Comparison of ENCODE assay signal across 23 cellular contexts in genomic region chr4:22090655-22091350, GRCh38.
DNase-seq lines count a peak whose midpoint lies in the region; ATAC-seq and TF ChIP-seq lines count a peak whose summit lies in the region.
"Had no signal": no experiment of that assay in that cellular context is flagged by ENCODE, and none has a peak within 500 bp of the region (broad histone marks: within the 10 kb centered on the region; RNA-seq: fewer than 3 reads in every experiment).

No MANE protein-coding gene starts in this region.

- H3K4me3 ChIP-seq in RWPE2 (ENCODE audit: severe bottlenecking) (no peak overlapping the region), neural cell (ENCODE audit: low read length) (no peak overlapping the region)
- H3K4me3 ChIP-seq: spleen, stomach, transverse colon had no signal

- H3K9ac ChIP-seq in neural cell (ENCODE audit: low read length), result peak overlapping the region; percentile 4

- H3F3A ChIP-seq in neural cell (ENCODE audit: insufficient read depth, low read length, poor library complexity, severe bottlenecking), result no peaks in the 10 kb centered on the region

- peak overlapping the region; percentile 38 for H2AFZ ChIP-seq in neural cell (ENCODE audit: low read depth, low read length)

- H3K79me2 ChIP-seq in neural cell (replicated peaks; ENCODE audit: insufficient read depth, low read length), result no peaks in the 10 kb centered on the region

- no peak for TF ChIP-seq RAD21 in neural cell (conservative IDR thresholded peaks at IDR 0.05)

- ATAC-seq in RWPE2 (ENCODE audit: low read depth) (peak; percentile 57; the same call in 2 of the 3 replicates), left lobe of liver (no peak)
- ATAC-seq: activated T-cell treated with anti-CD3 and anti-CD28 coated beads, Interleukin-2, amount 50 U/mL, for 72 hours; CD8-positive, alpha-beta T cell; left colon had no signal

- peaks cover 5% of the 10 kb centered on the region for H3K4me1 ChIP-seq in RWPE2 (ENCODE audit: insufficient read depth, poor library complexity, severe bottlenecking)
- H3K4me1 ChIP-seq: spleen, stomach, transverse colon had no signal

- no peaks in the 10 kb centered on the region for H3K9me3 ChIP-seq in RWPE2 (ENCODE audit: severe bottlenecking)
- no peaks in the 10 kb centered on the region for H3K9me3 ChIP-seq in neural cell (ENCODE audit: low read length)

- no peak overlapping the region for H3K4me2 ChIP-seq in neural cell (ENCODE audit: low read length)

- no peak for TF ChIP-seq CTCF in RWPE2 (IDR thresholded peaks at IDR 0.05; ENCODE audit: poor library complexity, severe bottlenecking)
- no peak for TF ChIP-seq CTCF in neural cell (IDR thresholded peaks at IDR 0.05; ENCODE audit: poor library complexity, severe bottlenecking)

- no peaks in the 10 kb centered on the region for H3K27me3 ChIP-seq in RWPE2 (ENCODE audit: insufficient read depth, poor library complexity, severe bottlenecking)
- H3K27me3 ChIP-seq in neural cell (ENCODE audit: insufficient read depth, low read depth, low read length), result no peaks in the 10 kb centered on the region
- H3K27me3 ChIP-seq: spleen, stomach, transverse colon had no signal

- no peaks in the 10 kb centered on the region for H3K9me2 ChIP-seq in neural cell (ENCODE audit: insufficient read depth, low read length)

- peak; percentile 13 for TF ChIP-seq EP300 in neural cell (conservative IDR thresholded peaks at IDR 0.05; ENCODE audit: poor library complexity, severe bottlenecking)

- no peaks in the 10 kb centered on the region for H3K36me3 ChIP-seq in RWPE2 (ENCODE audit: low read depth)
- no peaks in the 10 kb centered on the region for H3K36me3 ChIP-seq in neural cell (ENCODE audit: insufficient read depth, low read length)
- H3K36me3 ChIP-seq: spleen, stomach, transverse colon had no signal

- H4K20me1 ChIP-seq in neural cell (ENCODE audit: insufficient read depth), result no peaks in the 10 kb centered on the region

- DNase-seq in GM03348 (ENCODE audit: low spot score), result peak; percentile 15
- DNase-seq in RWPE2 (ENCODE audit: low spot score), result no peak
- DNase-seq in fibroblast of gingiva (ENCODE audit: low read depth), result peak; percentile 6
- no peak for DNase-seq in T-helper 2 cell
- no peak for DNase-seq in activated CD4-positive, alpha-beta T cell treated with anti-CD3 and anti-CD28 coated beads, Interleukin-2, amount 50 U/mL, for 1 hour
- DNase-seq in left lobe of liver (ENCODE audit: low spot score), result no peak
- DNase-seq: activated T-cell treated with anti-CD3 and anti-CD28 coated beads, Interleukin-2, amount 50 U/mL, for 72 hours; CD8-positive, alpha-beta T cell; dermis blood vessel endothelial cell; DND-41; head of caudate nucleus; Kasumi-1; left colon; NCI-H1105 treated with DMSO at 0.1 percent for 48 hours; NCI-H2081; NCI-H510A; nucleus accumbens; spleen; stimulated activated CD4-positive, alpha-beta T cell treated with anti-CD3 and anti-CD28 coated beads, Interleukin-4, amount 100 ng/mL, for 24 hours; stomach; SW 1271; transverse colon had no signal

- H3K27ac ChIP-seq in RWPE2 (ENCODE audit: poor library complexity, severe bottlenecking) (no peak overlapping the region), neural cell (ENCODE audit: low read length) (peak overlapping the region; percentile 58)
- H3K27ac ChIP-seq: spleen, stomach, transverse colon had no signal

TF ChIP-seq in neural cell, 6 proteins besides CTCF, POLR2A, EP300 and RAD21:
- TF ChIP-seq TAF1 (IDR thresholded peaks at IDR 0.05; ENCODE audit: low read depth) (peak; percentile 29), REST (IDR thresholded peaks at IDR 0.05; ENCODE audit: borderline replicate concordance) (no peak), SMC3 (conservative IDR thresholded peaks at IDR 0.05; ENCODE audit: poor library complexity) (no peak), MXI1 (conservative IDR thresholded peaks at IDR 0.05; ENCODE audit: poor library complexity, severe bottlenecking) (no peak), EZH2 (IDR thresholded peaks at IDR 0.05; ENCODE audit: borderline replicate concordance, insufficient read depth, low read length, poor library complexity, severe bottlenecking) (no peak), POLR2AphosphoS5 (IDR thresholded peaks at IDR 0.05) (peak; percentile 15)
TF ChIP-seq in neural cell: peak in this region for 2.

Comparison
In these comparisons a context has a peak if more than half of its experiments do, and no peak if none do; other contexts are left out.
1. DNase-seq: peak in GM03348 (single experiment) and fibroblast of gingiva (single experiment); none in RWPE2 (single experiment), T-helper 2 cell (0 of 5), activated CD4-positive, alpha-beta T cell treated with anti-CD3 and anti-CD28 coated beads, Interleukin-2, amount 50 U/mL, for 1 hour (single experiment) and left lobe of liver (single experiment).